Comparison of ENCODE assay signal across 10 cellular contexts in the genomic region with DNA sequence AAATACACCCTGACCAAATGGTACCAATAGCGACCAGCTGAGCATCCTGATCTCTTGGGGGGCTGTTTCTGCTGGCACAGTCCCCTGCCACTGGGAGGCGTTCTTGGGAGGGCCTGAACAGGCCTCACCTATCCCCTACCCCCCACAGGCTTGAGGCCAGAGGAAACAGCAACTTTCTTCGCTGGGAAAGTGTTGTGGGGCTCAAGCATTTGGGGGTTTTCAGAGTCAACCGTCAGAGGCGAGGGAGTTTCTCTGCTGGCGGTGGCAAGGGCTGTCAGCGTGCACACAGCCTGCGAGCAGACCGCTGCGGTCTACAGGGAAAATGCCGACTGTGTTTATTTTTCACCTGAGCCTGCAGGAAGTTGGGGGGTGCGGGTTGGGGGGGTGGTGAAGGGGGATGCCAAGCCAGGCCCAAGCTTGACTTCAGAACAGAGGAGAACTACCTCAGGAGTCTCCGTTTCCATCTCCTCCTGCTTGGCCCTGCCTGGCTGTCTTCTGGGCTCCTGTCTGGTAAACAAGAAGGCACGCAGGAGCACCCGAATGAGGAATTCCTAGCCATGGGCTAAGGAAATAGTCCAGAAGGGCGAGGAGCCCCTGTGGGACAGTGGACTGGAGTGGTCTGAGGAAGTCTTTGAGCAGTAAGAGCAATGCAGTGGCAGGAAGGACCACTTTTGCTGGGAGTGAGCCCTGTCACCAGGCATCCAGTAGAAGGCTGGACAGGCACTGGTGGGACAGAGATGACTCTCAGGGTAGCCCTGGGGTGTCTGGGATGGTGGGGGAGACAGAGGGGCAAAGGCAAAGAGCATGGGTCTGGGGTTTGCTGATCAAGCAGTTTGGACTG. TPM values are rescaled to one million over a fixed set of nuclear protein-coding genes. Genes with fewer than 3 reads are reported as not detected.
A peak's percentile ranks its signal among the peaks of the same experiment; 100 is the strongest.
DNase-seq lines count a peak whose midpoint lies in the region; FAIRE-seq and TF ChIP-seq lines count a peak whose summit lies in the region.
"Had no signal": no experiment of that assay in that cellular context is flagged by ENCODE, and none has a peak within 500 bp of the region (broad histone marks: within the 10 kb centered on the region; RNA-seq: fewer than 3 reads in every experiment).

No MANE protein-coding gene starts in this region.

- H3K9me3 ChIP-seq in breast epithelium = no peaks in the 10 kb centered on the region
- H3K9me3 ChIP-seq in mammary epithelial cell (replicated peaks; ENCODE audit: insufficient read depth, low read length) = no peaks in the 10 kb centered on the region
- no peaks in the 10 kb centered on the region for H3K9me3 ChIP-seq in KOPT-K1 (ENCODE audit: insufficient read depth, low read length, poor library complexity, severe bottlenecking)

- peaks cover 58% of the 10 kb centered on the region for H3K36me3 Mint-ChIP-seq in activated naive CD4-positive, alpha-beta T cell treated with anti-CD3 and anti-CD28 coated beads for 36 hours (ENCODE audit: low read depth)

- no peaks in the 10 kb centered on the region for H4K20me1 ChIP-seq in mammary epithelial cell (ENCODE audit: insufficient read depth, low read length)

- H3K27ac ChIP-seq in breast epithelium (peak overlapping the region; percentile 61 to 71), mammary epithelial cell (ENCODE audit: insufficient read depth, low read depth, low read length) (no peak overlapping the region), KOPT-K1 (ENCODE audit: low read depth, low read length, poor library complexity, severe bottlenecking) (peak overlapping the region; percentile 92)

- no peak overlapping the region for H3K9ac ChIP-seq in mammary epithelial cell (ENCODE audit: insufficient read depth, low read length)

- TF ChIP-seq CTCF in breast epithelium (IDR thresholded peaks at IDR 0.05) = no peak
- TF ChIP-seq CTCF in mammary epithelial cell (conservative IDR thresholded peaks at IDR 0.05 in 1 of 2, IDR thresholded peaks at IDR 0.05 in 1 of 2; ENCODE audit: extremely low read depth in 1 of 2, insufficient read depth in 1 of 2, low read depth in 1 of 2, low read length in 2 of 2) = no peak

- H3K4me3 ChIP-seq in breast epithelium (no peak overlapping the region), mammary epithelial cell (replicated peaks in 1 of 3; ENCODE audit: insufficient read depth in 1 of 3, low read depth in 2 of 3, low read length in 3 of 3) (no peak overlapping the region)

- H2AFZ ChIP-seq in mammary epithelial cell (ENCODE audit: low read depth, low read length) = no peak overlapping the region

- H3K27me3 Mint-ChIP-seq in activated naive CD4-positive, alpha-beta T cell treated with anti-CD3 and anti-CD28 coated beads for 36 hours (ENCODE audit: low read depth) = no peaks in the 10 kb centered on the region

- no peaks in the 10 kb centered on the region for H3K27me3 ChIP-seq in breast epithelium
- no peaks in the 10 kb centered on the region for H3K27me3 ChIP-seq in mammary epithelial cell (ENCODE audit: insufficient read depth, low read length)

- DNase-seq in breast epithelium (ENCODE audit: low spot score in 2 of 2) (no peak), mammary epithelial cell (no peak), GOT3 (lab: John Stamatoyannopoulos, UW) (no peak), RCC 7860 (ENCODE audit: low spot score) (no peak), NCI-H2029 (lab: John Stamatoyannopoulos, UW) (no peak)
- peak; percentile 93 for DNase-seq in activated naive CD4-positive, alpha-beta T cell treated with anti-CD3 and anti-CD28 coated beads for 36 hours
- peak; percentile 71 to 72 for DNase-seq in stimulated activated CD4-positive, alpha-beta T cell treated with anti-CD3 and anti-CD28 coated beads, Interleukin-2, amount 100 ng/mL, for 24 hours

- no TSS peak for BruUV-seq in mammary epithelial cell (replicated peaks; lab: Mats Ljungman, UMichigan)

- H3K4me1 ChIP-seq in breast epithelium (peaks cover 5 to 14% of the 10 kb centered on the region in 2 donors), mammary epithelial cell (ENCODE audit: insufficient read depth, low read length) (peaks cover 19% of the 10 kb centered on the region)

- intact Hi-C loops in breast epithelium (cut with DNase I; ENCODE audit: low total_unique reads) (loop anchor here (10.0 kb wide), 1 partner anchor 88 kb away; no protein-coding TSS in a partner anchor), mammary epithelial cell (cut with micrococcal nuclease) (no loop called here)
- intact Hi-C loops in activated naive CD4-positive, alpha-beta T cell treated with anti-CD3 and anti-CD28 coated beads for 36 hours (cut with micrococcal nuclease) = loop anchor here (1.0 to 5.0 kb wide), 5 partner anchors 8 to 260 kb away; partner anchors contain the start of gene TCF7

- in situ Hi-C loops in mammary epithelial cell (cut with MboI; ENCODE audit: low sequenced_read_pairs in 2 of 2) = no loop called here

- H3K27ac Mint-ChIP-seq in activated naive CD4-positive, alpha-beta T cell treated with anti-CD3 and anti-CD28 coated beads for 36 hours = peak overlapping the region; percentile 90

- CTCF ChIA-PET in mammary epithelial cell (lab: Charles Lee; ENCODE audit: low non-redundant PET) = no interaction called here
- CTCF ChIA-PET in activated naive CD4-positive, alpha-beta T cell treated with anti-CD3 and anti-CD28 coated beads for 36 hours (lab: Charles Lee) = interaction anchor here (0.8 to 25.6 kb wide), 8 partner anchors 8 to 455 kb away, joined by 3 to 593 read pairs (median 6); partner anchors contain the start of gene TCF7

- peak overlapping the region; percentile 36 for H3K4me3 Mint-ChIP-seq in activated naive CD4-positive, alpha-beta T cell treated with anti-CD3 and anti-CD28 coated beads for 36 hours

- TF ChIP-seq POLR2A in breast epithelium (IDR thresholded peaks at IDR 0.05) = no peak

- peaks cover 2% of the 10 kb centered on the region for H3K79me2 ChIP-seq in mammary epithelial cell (ENCODE audit: insufficient read depth, low read length)

- dilution Hi-C loops in mammary epithelial cell (cut with HindIII; ENCODE audit: low sequenced_read_pairs) = no loop called here

- no peak for FAIRE-seq in RCC 7860 (lab: Jason Lieb, UNC)
- FAIRE-seq: A204.1, TTC549 had no signal

- WGBS in mammary epithelial cell (ENCODE audit: low coverage, missing lambda C conversion rate) = 50% methylated on average over 10 of the region's 16 CpGs

- no peaks in the 10 kb centered on the region for H3K9me3 Mint-ChIP-seq in activated naive CD4-positive, alpha-beta T cell treated with anti-CD3 and anti-CD28 coated beads for 36 hours

- H3K36me3 ChIP-seq in breast epithelium (no peaks in the 10 kb centered on the region), mammary epithelial cell (ENCODE audit: insufficient read depth, low read length) (peaks cover 2% of the 10 kb centered on the region), KOPT-K1 (ENCODE audit: insufficient read depth, low read length) (peaks cover 95% of the 10 kb centered on the region)

- H3K4me2 ChIP-seq in mammary epithelial cell (ENCODE audit: insufficient read depth, low read depth, low read length) = no peak overlapping the region

- peaks cover 99% of the 10 kb centered on the region for H3K4me1 Mint-ChIP-seq in activated naive CD4-positive, alpha-beta T cell treated with anti-CD3 and anti-CD28 coated beads for 36 hours (ENCODE audit: low read depth)

RNA-seq across cellular contexts. Expression of gene TCF7, which starts 18.1 kb away (rescaled TPM):
- total RNA-seq in breast epithelium (1 to 10 TPM; 2.1 to 8.0 (median 6.6) TPM), mammary epithelial cell (1 to 10 TPM; 3.3 to 6.5 TPM)
- 2.0 TPM for polyA plus RNA-seq in mammary epithelial cell
- 18.8 TPM for polyA minus RNA-seq in mammary epithelial cell
- total RNA-seq in activated naive CD4-positive, alpha-beta T cell treated with anti-CD3 and anti-CD28 coated beads for 36 hours = 10 to 100 TPM; 87.9 to 92.3 TPM

RNA-seq across cellular contexts. Expression of gene SKP1, which starts 44.2 kb away (rescaled TPM):
- total RNA-seq in breast epithelium (100 to 1,000 TPM; 158 to 291 (median 259) TPM), mammary epithelial cell (100 to 1,000 TPM; 146 to 231 TPM)
- polyA plus RNA-seq in mammary epithelial cell = 389 TPM
- 130 TPM for polyA minus RNA-seq in mammary epithelial cell
- total RNA-seq in activated naive CD4-positive, alpha-beta T cell treated with anti-CD3 and anti-CD28 coated beads for 36 hours = 100 to 1,000 TPM; 307 to 309 TPM

Comparison
In these comparisons a context has a peak if more than half of its experiments do, and no peak if none do; other contexts are left out.
1. DNase-seq: peak in activated naive CD4-positive, alpha-beta T cell treated with anti-CD3 and anti-CD28 coated beads for 36 hours (single experiment) and stimulated activated CD4-positive, alpha-beta T cell treated with anti-CD3 and anti-CD28 coated beads, Interleukin-2, amount 100 ng/mL, for 24 hours (2 of 2); none in breast epithelium (0 of 2), mammary epithelial cell (single experiment), GOT3 (single experiment), RCC 7860 (single experiment) and NCI-H2029 (single experiment).
2. RNA of gene TCF7, which starts 18.1 kb away (total RNA-seq): 87.9 to 92.3 TPM in activated naive CD4-positive, alpha-beta T cell treated with anti-CD3 and anti-CD28 coated beads for 36 hours; 2.1 to 8.0 TPM in breast epithelium and 3.3 to 6.5 TPM in mammary epithelial cell; every median in the first group is over 4 times any median in the second.